In the genomic region with DNA sequence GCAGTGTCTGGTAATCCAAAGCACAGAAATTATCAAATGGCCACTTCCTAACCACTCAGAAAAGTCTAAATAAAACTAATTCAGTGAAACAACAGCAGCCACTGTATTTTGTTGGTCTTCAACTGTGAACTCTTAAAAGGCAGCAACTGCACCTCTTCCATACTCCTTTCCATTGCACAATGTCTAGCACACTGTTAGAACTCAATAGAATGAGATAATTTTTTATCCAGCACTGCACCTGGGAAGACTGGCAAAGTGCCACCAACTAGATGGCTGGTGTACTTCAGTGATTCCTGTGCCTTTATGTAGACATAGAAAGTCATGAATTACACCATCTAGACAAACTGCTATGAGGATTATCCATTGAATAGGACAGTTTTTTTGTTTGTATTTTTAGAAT, we compare ENCODE assay signal across 15 cellular contexts. TPM values are rescaled to one million over a fixed set of nuclear protein-coding genes. Genes with fewer than 3 reads are reported as not detected.
"Had no signal": no experiment of that assay in that cellular context is flagged by ENCODE, and none has a peak within 500 bp of the region (broad histone marks: within the 10 kb centered on the region; RNA-seq: fewer than 3 reads in every experiment).

No MANE protein-coding gene starts in this region.

- DNase-seq: activated CD4-positive, alpha-beta memory T cell treated with anti-CD3 and anti-CD28 coated beads, Interleukin-2, amount 10 ng/mL, durations not matched to agents 7 days and 5 days; activated naive CD8-positive, alpha-beta T cell treated with anti-CD3 and anti-CD28 coated beads, Interleukin-2, amount 50 U/mL, for 24 hours; dorsolateral prefrontal cortex; head of caudate nucleus; left colon; naive B cell; posterior cingulate gyrus; stimulated activated CD4-positive, alpha-beta T cell treated with anti-CD3 and anti-CD28 coated beads, Interleukin-4, amount 100 ng/mL, for 4 hours; stimulated activated naive CD8-positive, alpha-beta T cell treated with anti-CD3 and anti-CD28 coated beads, Interleukin-15, amount 100 ng/mL, for 72 hours; testis; upper lobe of right lung had no signal

- H3K27ac Mint-ChIP-seq: activated CD4-positive, alpha-beta memory T cell treated with anti-CD3 and anti-CD28 coated beads, Interleukin-2, amount 10 ng/mL, durations not matched to agents 7 days and 5 days; activated naive CD8-positive, alpha-beta T cell treated with anti-CD3 and anti-CD28 coated beads, Interleukin-2, amount 50 U/mL, for 24 hours; naive B cell; stimulated activated naive CD8-positive, alpha-beta T cell treated with anti-CD3 and anti-CD28 coated beads, Interleukin-15, amount 100 ng/mL, for 72 hours had no signal

- H3K4me3 Mint-ChIP-seq: activated CD4-positive, alpha-beta memory T cell treated with anti-CD3 and anti-CD28 coated beads, Interleukin-2, amount 10 ng/mL, durations not matched to agents 7 days and 5 days; activated naive CD8-positive, alpha-beta T cell treated with anti-CD3 and anti-CD28 coated beads, Interleukin-2, amount 50 U/mL, for 24 hours; naive B cell; stimulated activated naive CD8-positive, alpha-beta T cell treated with anti-CD3 and anti-CD28 coated beads, Interleukin-15, amount 100 ng/mL, for 72 hours had no signal

- H3K27me3 ChIP-seq: ascending aorta, esophagus muscularis mucosa, testis, upper lobe of right lung had no signal

- H3K27me3 Mint-ChIP-seq: stimulated activated naive CD8-positive, alpha-beta T cell treated with anti-CD3 and anti-CD28 coated beads, Interleukin-15, amount 100 ng/mL, for 72 hours had no signal

- H3K9me3 ChIP-seq: ascending aorta, esophagus muscularis mucosa, testis, upper lobe of right lung had no signal

- H3K36me3 Mint-ChIP-seq: naive B cell had no signal

- H3K36me3 ChIP-seq: ascending aorta, esophagus muscularis mucosa, upper lobe of right lung had no signal

- H3K4me1 Mint-ChIP-seq: activated CD4-positive, alpha-beta memory T cell treated with anti-CD3 and anti-CD28 coated beads, Interleukin-2, amount 10 ng/mL, durations not matched to agents 7 days and 5 days; activated naive CD8-positive, alpha-beta T cell treated with anti-CD3 and anti-CD28 coated beads, Interleukin-2, amount 50 U/mL, for 24 hours; naive B cell; stimulated activated naive CD8-positive, alpha-beta T cell treated with anti-CD3 and anti-CD28 coated beads, Interleukin-15, amount 100 ng/mL, for 72 hours had no signal

- H3K9me3 Mint-ChIP-seq: activated CD4-positive, alpha-beta memory T cell treated with anti-CD3 and anti-CD28 coated beads, Interleukin-2, amount 10 ng/mL, durations not matched to agents 7 days and 5 days; activated naive CD8-positive, alpha-beta T cell treated with anti-CD3 and anti-CD28 coated beads, Interleukin-2, amount 50 U/mL, for 24 hours; naive B cell; stimulated activated naive CD8-positive, alpha-beta T cell treated with anti-CD3 and anti-CD28 coated beads, Interleukin-15, amount 100 ng/mL, for 72 hours had no signal

- H3K4me3 ChIP-seq: ascending aorta, dorsolateral prefrontal cortex, esophagus muscularis mucosa, testis, upper lobe of right lung had no signal

- H3K4me1 ChIP-seq: ascending aorta, esophagus muscularis mucosa, testis, upper lobe of right lung had no signal

- H3K27ac ChIP-seq: ascending aorta, dorsolateral prefrontal cortex, esophagus muscularis mucosa, testis, upper lobe of right lung had no signal

RNA-seq across cellular contexts. Expression of a gene that starts 26.2 kb away (rescaled TPM):
- total RNA-seq: activated CD4-positive, alpha-beta memory T cell treated with anti-CD3 and anti-CD28 coated beads, Interleukin-2, amount 10 ng/mL, durations not matched to agents 7 days and 5 days; fibroblast of villous mesenchyme; lung microvascular endothelial cell had no signal
